ENCODE assay signal across 19 cellular contexts in genomic region chr5:112687306-112687705, GRCh38. TPM values are rescaled to one million over a fixed set of nuclear protein-coding genes. Genes with fewer than 3 reads are reported as not detected.
DNase-seq lines count a peak whose midpoint lies in the region; TF ChIP-seq lines count a peak whose summit lies in the region.
"Had no signal": no experiment of that assay in that cellular context is flagged by ENCODE, and none has a peak within 500 bp of the region (broad histone marks: within the 10 kb centered on the region; RNA-seq: fewer than 3 reads in every experiment).

No MANE protein-coding gene starts in this region.

- no peak overlapping the region for H2BK20ac ChIP-seq in H9 (ENCODE audit: low read depth, low read length, poor library complexity, severe bottlenecking)

- peaks cover 0 to 5% (median 2%) of the 10 kb centered on the region in 3 experiments; a peak in 2 of 7 replicates for H3K36me3 Mint-ChIP-seq in H9 (ENCODE audit: insufficient read depth in 1 of 3, low read depth in 3 of 3)
- H3K36me3 Mint-ChIP-seq: CD14-positive monocyte had no signal

- no peak overlapping the region for H3K56ac ChIP-seq in H9 (ENCODE audit: insufficient read length, low read depth, low read length)

- no peak overlapping the region for H3K4me3 ChIP-seq in BLaER1 treated with 17β-estradiol and CSF1 and Interleukin-3, amounts not matched to agents 10 nM and 100 nM
- H3K4me3 ChIP-seq in NT2/D1 (ENCODE audit: insufficient read length, low read depth) (no peak overlapping the region), iPS-18a (ENCODE audit: low read length) (no peak overlapping the region)
- H3K4me3 ChIP-seq: MG63 had no signal

- H3K36me3 ChIP-seq in BLaER1 treated with 17β-estradiol and CSF1 and Interleukin-3, amounts not matched to agents 10 nM and 100 nM: no peaks in the 10 kb centered on the region
- H3K36me3 ChIP-seq in NT2/D1 (ENCODE audit: insufficient read depth, insufficient read length, low read length) (no peaks in the 10 kb centered on the region), iPS-18a (ENCODE audit: control insufficient read depth, low read depth, low read length) (no peaks in the 10 kb centered on the region)
- H3K36me3 ChIP-seq: MG63 had no signal

- peak; percentile 30; the same call in 1 of the 3 replicates for TF ChIP-seq CTCF in H9 (conservative IDR thresholded peaks at IDR 0.05)

- H4K91ac ChIP-seq in H9 (ENCODE audit: insufficient read length, low read depth, low read length): no peak overlapping the region

- no peak overlapping the region for H2BK120ac ChIP-seq in H9 (ENCODE audit: low read depth, low read length, poor library complexity, severe bottlenecking)

- DNase-seq in H9: peak; percentile 57
- peak; percentile 11 for DNase-seq in NT2/D1 (ENCODE audit: low read depth, low spot score)
- no peak for DNase-seq in NCI-H345 treated with DMSO at 0.1 percent for 48 hours (lab: John Stamatoyannopoulos, UW; ENCODE audit: unreplicated experiment)
- DNase-seq in SHP77 (lab: John Stamatoyannopoulos, UW): no peak
- DNase-seq in SKM-1 (lab: John Stamatoyannopoulos, UW; ENCODE audit: unreplicated experiment): no peak
- DNase-seq in NCI-H526 treated with DMSO at 0.1 percent for 48 hours (lab: John Stamatoyannopoulos, UW): no peak
- DNase-seq: DMS153; GOT3; HFFc6; MG63; NCI-H1092; NCI-H187; NCI-H510A; NK-92 treated with Interleukin-12 subunit alpha and Interleukin-12 subunit beta, amount 100 ng/mL, for 24 hours; OCI-M1; RPMI8226 had no signal

- no peak overlapping the region for H3K23ac ChIP-seq in H9 (ENCODE audit: insufficient read length, low read depth, low read length)

- peak overlapping the region in 5 of 11 experiments; percentile 12 to 71 (median 46); a peak in 9 of 22 replicates for H3K9ac ChIP-seq in BLaER1 treated with 17β-estradiol and CSF1 and Interleukin-3, amounts not matched to agents 10 nM and 100 nM
- no peak overlapping the region for H3K9ac ChIP-seq in H9 (ENCODE audit: extremely low read depth, insufficient read length, low read length)
- no peak overlapping the region for H3K9ac ChIP-seq in NT2/D1 (ENCODE audit: insufficient read length, low read depth)
- no peak overlapping the region for H3K9ac ChIP-seq in iPS-18a (ENCODE audit: low read length)

- H2BK15ac ChIP-seq in H9 (ENCODE audit: low read depth, low read length): no peak overlapping the region

- H2AK5ac ChIP-seq in H9 (ENCODE audit: insufficient read length, low read length): no peak overlapping the region

- peak overlapping the region in 8 of 11 experiments; percentile 38 to 93 (median 82); a peak in 16 of 22 replicates for H3K4me2 ChIP-seq in BLaER1 treated with 17β-estradiol and CSF1 and Interleukin-3, amounts not matched to agents 10 nM and 100 nM
- no peak overlapping the region for H3K4me2 ChIP-seq in H9 (ENCODE audit: insufficient read depth, insufficient read length, low read length)

- no peak overlapping the region for H3K4ac ChIP-seq in H9 (ENCODE audit: low read depth, low read length)

- peaks cover 13 to 14% of the 10 kb centered on the region in 2 experiments for H3K4me1 Mint-ChIP-seq in H9
- H3K4me1 Mint-ChIP-seq: CD14-positive monocyte had no signal

- no peaks in the 10 kb centered on the region for H3K23me2 ChIP-seq in H9 (ENCODE audit: insufficient read length, low read depth, low read length, poor library complexity, severe bottlenecking)

- no peaks in the 10 kb centered on the region for H3K27me3 Mint-ChIP-seq in H9 (ENCODE audit: low read depth)

- no peak overlapping the region for H3K14ac ChIP-seq in H9 (ENCODE audit: insufficient read depth, low read length)

- no peak overlapping the region for H4K5ac ChIP-seq in H9 (ENCODE audit: insufficient read length, low read depth, low read length)

- no peaks in the 10 kb centered on the region for H4K20me1 ChIP-seq in BLaER1 treated with 17β-estradiol and CSF1 and Interleukin-3, amounts not matched to agents 10 nM and 100 nM
- no peaks in the 10 kb centered on the region for H4K20me1 ChIP-seq in H9 (ENCODE audit: control insufficient read depth, insufficient read depth, insufficient read length)

- H3K27ac ChIP-seq in BLaER1 treated with 17β-estradiol and CSF1 and Interleukin-3, amounts not matched to agents 10 nM and 100 nM: peak overlapping the region in 7 of 11 experiments; percentile 24 to 86 (median 74); a peak in 13 of 22 replicates
- H3K27ac ChIP-seq in H9 (ENCODE audit: insufficient read length, low read depth, low read length): no peak overlapping the region
- peak overlapping the region; percentile 52 for H3K27ac ChIP-seq in iPS-18a (ENCODE audit: low read length)

- H2AFZ ChIP-seq in H9 (ENCODE audit: low read length): no peak overlapping the region

- H4K8ac ChIP-seq in H9 (replicated peaks; ENCODE audit: insufficient read length, low read depth, low read length): no peak overlapping the region

- H3K18ac ChIP-seq in H9 (ENCODE audit: insufficient read length, low read depth, low read length): no peak overlapping the region

- H3K79me1 ChIP-seq in H9 (ENCODE audit: insufficient read depth, low read depth, low read length, poor library complexity, severe bottlenecking): no peaks in the 10 kb centered on the region

- H2BK5ac ChIP-seq in H9 (ENCODE audit: insufficient read length, low read length): no peak overlapping the region

- H3K4me1 ChIP-seq in BLaER1 treated with 17β-estradiol and CSF1 and Interleukin-3, amounts not matched to agents 10 nM and 100 nM: peaks cover 15 to 93% (median 76%) of the 10 kb centered on the region in 10 experiments
- H3K4me1 ChIP-seq in H9 (ENCODE audit: insufficient read depth, low read length): no peaks in the 10 kb centered on the region
- no peaks in the 10 kb centered on the region for H3K4me1 ChIP-seq in NT2/D1 (ENCODE audit: insufficient read depth, insufficient read length)
- H3K4me1 ChIP-seq in iPS-18a (ENCODE audit: control insufficient read depth, low read depth, low read length): peaks cover 6% of the 10 kb centered on the region

- no peak overlapping the region for H3T11ph ChIP-seq in H9 (ENCODE audit: low read length)

- no peak overlapping the region for H2BK12ac ChIP-seq in H9 (ENCODE audit: insufficient read length, low read depth, low read length)

- no peak overlapping the region for H3K4me3 Mint-ChIP-seq in H9
- H3K4me3 Mint-ChIP-seq: CD14-positive monocyte, HFFc6 had no signal

- no peak overlapping the region for H3K27ac Mint-ChIP-seq in H9
- H3K27ac Mint-ChIP-seq: CD14-positive monocyte had no signal

- no peaks in the 10 kb centered on the region for H3K79me2 ChIP-seq in H9 (ENCODE audit: insufficient read depth, low read length)

- peaks cover 3 to 17% (median 7%) of the 10 kb centered on the region in 11 experiments; a peak in 13 of 22 replicates for H3K9me3 ChIP-seq in BLaER1 treated with 17β-estradiol and CSF1 and Interleukin-3, amounts not matched to agents 10 nM and 100 nM (replicated peaks in 1 of 11)
- H3K9me3 ChIP-seq in H9 (ENCODE audit: control insufficient read depth, low read depth, low read length): no peaks in the 10 kb centered on the region
- H3K9me3 ChIP-seq in NT2/D1 (ENCODE audit: insufficient read depth, low read length): no peaks in the 10 kb centered on the region
- no peaks in the 10 kb centered on the region for H3K9me3 ChIP-seq in iPS-18a (ENCODE audit: control insufficient read depth, low read depth, low read length)
- H3K9me3 ChIP-seq: MG63 had no signal

- H3K27me3 ChIP-seq in BLaER1 treated with 17β-estradiol and CSF1 and Interleukin-3, amounts not matched to agents 10 nM and 100 nM: no peaks in the 10 kb centered on the region
- H3K27me3 ChIP-seq in H9 (ENCODE audit: insufficient read depth, low read length) (no peaks in the 10 kb centered on the region), NT2/D1 (ENCODE audit: insufficient read depth, insufficient read length) (no peaks in the 10 kb centered on the region), iPS-18a (ENCODE audit: control insufficient read depth, insufficient read depth, low read length) (no peaks in the 10 kb centered on the region)
- H3K27me3 ChIP-seq: MG63 had no signal

- no peaks in the 10 kb centered on the region; a peak in 3 of 5 replicates for H3K9me3 Mint-ChIP-seq in H9
- H3K9me3 Mint-ChIP-seq: HFFc6 had no signal

RNA-seq across cellular contexts. Expression of gene APC, which starts 50.4 kb away (rescaled TPM):
- total RNA-seq in H9 (2021): 28.1 and 29.3 TPM in 2 replicates

Comparison
In these comparisons a context has a peak if more than half of its experiments do, and no peak if none do; other contexts are left out.
1. DNase-seq: peak in H9 (single experiment) and NT2/D1 (single experiment); none in NCI-H345 treated with DMSO at 0.1 percent for 48 hours (single experiment), SHP77 (0 of 2), SKM-1 (single experiment) and NCI-H526 treated with DMSO at 0.1 percent for 48 hours (single experiment).